Comparison of ENCODE assay signal across 24 cellular contexts in the genomic region with DNA sequence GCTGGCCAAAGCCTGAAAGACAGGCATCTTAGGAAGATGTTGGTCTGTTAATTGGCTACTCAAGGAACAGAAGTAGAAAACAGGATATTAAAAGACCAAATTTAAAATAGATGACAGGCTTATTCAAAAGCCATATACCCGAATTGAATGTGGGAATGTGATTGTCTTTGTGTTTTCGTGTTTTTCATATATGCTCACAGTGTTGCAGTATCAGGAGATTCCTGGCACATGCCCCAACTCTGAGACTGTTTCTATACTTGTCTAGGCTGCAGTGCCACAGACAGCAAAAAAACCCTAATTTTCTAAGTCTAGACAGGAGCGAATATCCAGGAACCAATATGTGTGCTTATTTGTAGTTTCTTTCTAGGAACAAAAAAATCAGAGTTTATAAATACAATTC. TPM values are rescaled to one million over a fixed set of nuclear protein-coding genes. Genes with fewer than 3 reads are reported as not detected.
DNase-seq lines count a peak whose midpoint lies in the region; ATAC-seq, FAIRE-seq and TF ChIP-seq lines count a peak whose summit lies in the region.
"Had no signal": no experiment of that assay in that cellular context is flagged by ENCODE, and none has a peak within 500 bp of the region (broad histone marks: within the 10 kb centered on the region; RNA-seq: fewer than 3 reads in every experiment).

No MANE protein-coding gene starts in this region.

- H3K9ac ChIP-seq in Karpas-422 (ENCODE audit: low read length) (no peak overlapping the region), keratinocyte (ENCODE audit: control insufficient read depth, extremely low read depth, insufficient read depth, low read length) (no peak overlapping the region), smooth muscle cell (ENCODE audit: low read depth) (no peak overlapping the region)
- H3K9ac ChIP-seq: KMS-11 had no signal

- H3K4me2 ChIP-seq in Karpas-422 (ENCODE audit: low read depth, low read length, poor library complexity, severe bottlenecking) (no peak overlapping the region), keratinocyte (ENCODE audit: control insufficient read depth, extremely low read depth, insufficient read depth, low read depth, low read length) (no peak overlapping the region), smooth muscle cell (no peak overlapping the region)
- H3K4me2 ChIP-seq: GM23338, KMS-11 had no signal

- TF ChIP-seq CTCF in Panc1 (IDR thresholded peaks at IDR 0.05) (no peak), keratinocyte (optimal IDR thresholded peaks at IDR 0.05 in 1 of 3, IDR thresholded peaks at IDR 0.05 in 1 of 3, conservative IDR thresholded peaks at IDR 0.05 in 1 of 3; ENCODE audit: extremely low read depth in 1 of 3, insufficient read depth in 2 of 3, low read length in 3 of 3) (no peak), smooth muscle cell (IDR thresholded peaks at IDR 0.05; ENCODE audit: borderline replicate concordance, insufficient read depth, poor library complexity, severe bottlenecking) (no peak), esophagus squamous epithelium (IDR thresholded peaks at IDR 0.05) (no peak)

- no TSS peak for BruUV-seq in Panc1 (replicated peaks; lab: Mats Ljungman, UMichigan)

- FAIRE-seq in keratinocyte (lab: Jason Lieb, UNC), result no peak
- FAIRE-seq: G401.6, GM12878 had no signal

- H3K4me1 Mint-ChIP-seq in T-cell, result no peaks in the 10 kb centered on the region
- H3K4me1 Mint-ChIP-seq: IgD-negative memory B cell had no signal

- H3K4me1 ChIP-seq in Karpas-422 (ENCODE audit: low read length), result peaks cover 14% of the 10 kb centered on the region
- H3K4me1 ChIP-seq in Panc1 (ENCODE audit: control insufficient read depth, insufficient read depth, low read length), result no peaks in the 10 kb centered on the region
- peaks cover 6% of the 10 kb centered on the region for H3K4me1 ChIP-seq in keratinocyte (ENCODE audit: control insufficient read depth, extremely low read depth, insufficient read depth, low read length)
- no peaks in the 10 kb centered on the region for H3K4me1 ChIP-seq in smooth muscle cell (ENCODE audit: low read depth)
- peaks cover 0 to 38% (median 7%) of the 10 kb centered on the region in 3 donors for H3K4me1 ChIP-seq in esophagus squamous epithelium
- H3K4me1 ChIP-seq: Caco-2 had no signal

- WGBS in smooth muscle cell (ENCODE audit: low lambda C conversion rate), result 63% methylated on average over 3 of the region's 3 CpGs
- WGBS in esophagus squamous epithelium, 2 donors, result 40 to 44% methylated on average over 3 of the region's 3 CpGs

- H3K36me3 ChIP-seq in Karpas-422 (ENCODE audit: insufficient read depth, low read length), result 0 out of 2 replicates have a peak, but pooled peaks cover 4% of the 10 kb centered on the region
- no peaks in the 10 kb centered on the region for H3K36me3 ChIP-seq in Panc1 (ENCODE audit: control insufficient read depth, insufficient read depth, low read length)
- H3K36me3 ChIP-seq in keratinocyte (ENCODE audit: control insufficient read depth in 2 of 2, extremely low read depth in 1 of 2, insufficient read depth in 2 of 2, low read length in 2 of 2), result no peaks in the 10 kb centered on the region
- H3K36me3 ChIP-seq in smooth muscle cell (ENCODE audit: low read depth), result no peaks in the 10 kb centered on the region
- no peaks in the 10 kb centered on the region for H3K36me3 ChIP-seq in esophagus squamous epithelium
- H3K36me3 ChIP-seq: SJSA1 had no signal

- H3K9me3 Mint-ChIP-seq in T-cell, result no peaks in the 10 kb centered on the region
- H3K9me3 Mint-ChIP-seq: CD8-positive, alpha-beta T cell; IgD-negative memory B cell had no signal

- no peaks in the 10 kb centered on the region for H3K9me1 ChIP-seq in keratinocyte (ENCODE audit: control insufficient read depth, extremely low read depth, insufficient read depth, low read length)

- H3K27me3 ChIP-seq in Karpas-422 (ENCODE audit: low read length) (no peaks in the 10 kb centered on the region), Panc1 (ENCODE audit: control insufficient read depth, insufficient read depth, low read length) (no peaks in the 10 kb centered on the region), keratinocyte (ENCODE audit: control insufficient read depth, extremely low read depth, insufficient read depth, low read length) (no peaks in the 10 kb centered on the region), smooth muscle cell (ENCODE audit: low read depth) (no peaks in the 10 kb centered on the region), esophagus squamous epithelium (no peaks in the 10 kb centered on the region)
- H3K27me3 ChIP-seq: SJSA1 had no signal

- CTCF ChIA-PET in Panc1 (lab: Charles Lee) (no interaction called here), T-cell (lab: Charles Lee) (no interaction called here)

- no peak for TF ChIP-seq POLR2A in esophagus squamous epithelium (IDR thresholded peaks at IDR 0.05)

- dilution Hi-C loops in keratinocyte (cut with MboI; ENCODE audit: extremely low pct_ligation_motif_present, low sequenced_read_pairs), result no loop called here

- in situ Hi-C loops in Panc1 (cut with HindIII; ENCODE audit: low pct_unique_long_range_greater_than_20kb, low sequenced_read_pairs), result no loop called here

- H3K79me2 ChIP-seq in Karpas-422 (ENCODE audit: low read length) (no peaks in the 10 kb centered on the region), keratinocyte (ENCODE audit: control insufficient read depth, insufficient read depth, low read length) (no peaks in the 10 kb centered on the region), smooth muscle cell (ENCODE audit: low read depth) (no peaks in the 10 kb centered on the region)

- H3K4me3 ChIP-seq in Karpas-422 (ENCODE audit: low read length) (no peak overlapping the region), Panc1 (ENCODE audit: low read depth in 2 of 2, low read length in 2 of 2) (no peak overlapping the region), keratinocyte (ENCODE audit: control insufficient read depth in 2 of 3, extremely low read depth in 1 of 3, insufficient read depth in 2 of 3, low read depth in 1 of 3, low read length in 3 of 3) (no peak overlapping the region), smooth muscle cell (no peak overlapping the region), esophagus squamous epithelium (no peak overlapping the region)
- H3K4me3 ChIP-seq: GM12878, GM23338, SJSA1 had no signal

- no peaks in the 10 kb centered on the region for H4K20me1 ChIP-seq in Karpas-422 (ENCODE audit: insufficient read depth, low read depth, low read length)
- no peaks in the 10 kb centered on the region for H4K20me1 ChIP-seq in keratinocyte (ENCODE audit: control insufficient read depth, extremely low read depth, insufficient read depth, low read length)
- H4K20me1 ChIP-seq in smooth muscle cell (ENCODE audit: low read depth), result no peaks in the 10 kb centered on the region

- H3K9me3 ChIP-seq in Karpas-422 (ENCODE audit: low read length) (peaks cover 6% of the 10 kb centered on the region; the same call in 1 of the 2 replicates), Panc1 (ENCODE audit: control insufficient read depth, insufficient read depth, low read depth, low read length) (peaks cover 37% of the 10 kb centered on the region; the same call in 1 of the 2 replicates), keratinocyte (ENCODE audit: control insufficient read depth, low read depth, low read length) (peaks cover 3% of the 10 kb centered on the region), smooth muscle cell (replicated peaks; ENCODE audit: low read depth) (no peaks in the 10 kb centered on the region), esophagus squamous epithelium (no peaks in the 10 kb centered on the region)

- no peaks in the 10 kb centered on the region for H3F3A ChIP-seq in smooth muscle cell (ENCODE audit: low read depth)

- intact Hi-C loops in Panc1 (cut with micrococcal nuclease; ENCODE audit: unreplicated experiment) (no loop called here), esophagus squamous epithelium (cut with DNase I) (no loop called here)

- POLR2A ChIA-PET in Panc1 (lab: Charles Lee) (no interaction called here), T-cell (lab: Charles Lee) (no interaction called here)

- ATAC-seq in Panc1, result no peak
- no peak for ATAC-seq in T-cell (replicated peaks in 1 of 4)
- ATAC-seq: CD8-positive, alpha-beta T cell; GM12878; GM23338; PC-3 had no signal

- no peak overlapping the region for H3K4me3 Mint-ChIP-seq in T-cell
- H3K4me3 Mint-ChIP-seq: CD8-positive, alpha-beta T cell; GM23338; H9; IgD-negative memory B cell had no signal

- peaks cover 4 to 16% of the 10 kb centered on the region in 2 donors for H3K27me3 Mint-ChIP-seq in T-cell

- H3K9me2 ChIP-seq in Karpas-422 (replicated peaks; ENCODE audit: insufficient read depth, low read length), result no peaks in the 10 kb centered on the region

- H3K27ac ChIP-seq in Karpas-422 (ENCODE audit: low read length), result no peak overlapping the region
- H3K27ac ChIP-seq in Panc1 (ENCODE audit: low read length), result peak overlapping the region; percentile 18; the same call in 1 of the 2 replicates
- H3K27ac ChIP-seq in keratinocyte (ENCODE audit: control insufficient read depth, insufficient read depth, low read length), result no peak overlapping the region
- no peak overlapping the region for H3K27ac ChIP-seq in smooth muscle cell (ENCODE audit: low read depth)
- H3K27ac ChIP-seq in esophagus squamous epithelium, result peak overlapping the region in 1 of 4 donors; percentile 21
- H3K27ac ChIP-seq: KMS-11, SJSA1 had no signal

- 0 out of 2 replicates have a peak overlapping the region, but pooled peaks have one; percentile 20 for H2AFZ ChIP-seq in Karpas-422 (ENCODE audit: low read length)
- peak overlapping the region; percentile 63 for H2AFZ ChIP-seq in keratinocyte (ENCODE audit: control insufficient read depth, low read length)
- peak overlapping the region; percentile 23 for H2AFZ ChIP-seq in smooth muscle cell (ENCODE audit: low read depth)
- H2AFZ ChIP-seq: GM23338 had no signal

- no peaks in the 10 kb centered on the region for H3K36me3 Mint-ChIP-seq in T-cell
- H3K36me3 Mint-ChIP-seq: CD8-positive, alpha-beta T cell had no signal

- no peak for DNase-seq in Karpas-422
- DNase-seq in Panc1 (ENCODE audit: low read depth, low spot score), result no peak
- DNase-seq in keratinocyte (ENCODE audit: low read depth, low spot score), result no peak
- no peak for DNase-seq in smooth muscle cell (lab: John Stamatoyannopoulos, UW; ENCODE audit: unreplicated experiment)
- DNase-seq in esophagus squamous epithelium (lab: John Stamatoyannopoulos, UW), result no peak
- DNase-seq in T-cell, result no peak
- no peak for DNase-seq in GF-D8 (lab: John Stamatoyannopoulos, UW)
- DNase-seq: C1 segment of cervical spinal cord; Caco-2; CD8-positive, alpha-beta T cell; H9; NCI-H1694 treated with DMSO at 0.1 percent for 48 hours; NCI-H2081; NCI-H2227 treated with DMSO at 0.1 percent for 48 hours; NCI-H510A; NK-92 treated with Interleukin-12 subunit alpha and Interleukin-12 subunit beta, amount 100 ng/mL, for 24 hours; PC-3; Right ventricle myocardium superior had no signal

- no peak overlapping the region for H3K27ac Mint-ChIP-seq in T-cell
- H3K27ac Mint-ChIP-seq: CD8-positive, alpha-beta T cell; GM23338; H9; IgD-negative memory B cell had no signal

RNA-seq across cellular contexts. Expression of gene KRR1, which starts 57.4 kb away (rescaled TPM):
- total RNA-seq in Karpas-422 (2014; rRNA removed; shearing (Covaris generic); ENCODE audit: low replicate concordance), result 35.8 and 63.8 TPM in 2 replicates
- 161 TPM for total RNA-seq in Panc1 (2021; ENCODE audit: unreplicated experiment)
- 60.4 TPM for polyA plus RNA-seq in Panc1 (2012; ENCODE audit: insufficient read length)
- 32.7 to 74.7 TPM (median 58.3 TPM) in 3 replicates for polyA plus RNA-seq in keratinocyte
- polyA plus RNA-seq in keratinocyte (2011; ENCODE audit: low read depth), result 218 TPM
- 29.9 and 52.2 TPM in 2 replicates for polyA plus RNA-seq in keratinocyte (2011; cell fraction: cytosol; rRNA removed)
- 45.6 and 76.9 TPM in 2 replicates for polyA plus RNA-seq in keratinocyte (2011; cell fraction: nucleus; rRNA removed)
- polyA plus RNA-seq in keratinocyte (2012; ENCODE audit: low replicate concordance), result 41.1 and 54.2 TPM in 2 replicates
- 6.0 to 55.3 TPM (median 14.1 TPM) in 3 replicates for polyA minus RNA-seq in keratinocyte
- polyA minus RNA-seq in keratinocyte (2011; cell fraction: cytosol; rRNA and poly(A)+ RNA removed), result 10.2 TPM
- polyA minus RNA-seq in keratinocyte (2011; cell fraction: nucleus; rRNA and poly(A)+ RNA removed), result 19.8 and 51.6 TPM in 2 replicates
- total RNA-seq in smooth muscle cell, result 44.1 and 48.9 TPM in 2 replicates
- 26.2 and 45.0 TPM in 2 replicates for polyA plus RNA-seq in smooth muscle cell
- 10 to 100 TPM; 24.7 to 42.3 (median 41.2) TPM for total RNA-seq in esophagus squamous epithelium
- total RNA-seq in T-cell, result 100 to 1,000 TPM in 2 of 5 donors, 10 to 100 TPM in 3; 53.7 to 122 (median 66.5) TPM
